18 cellular contexts compared by ENCODE assay signal in the genomic region with DNA sequence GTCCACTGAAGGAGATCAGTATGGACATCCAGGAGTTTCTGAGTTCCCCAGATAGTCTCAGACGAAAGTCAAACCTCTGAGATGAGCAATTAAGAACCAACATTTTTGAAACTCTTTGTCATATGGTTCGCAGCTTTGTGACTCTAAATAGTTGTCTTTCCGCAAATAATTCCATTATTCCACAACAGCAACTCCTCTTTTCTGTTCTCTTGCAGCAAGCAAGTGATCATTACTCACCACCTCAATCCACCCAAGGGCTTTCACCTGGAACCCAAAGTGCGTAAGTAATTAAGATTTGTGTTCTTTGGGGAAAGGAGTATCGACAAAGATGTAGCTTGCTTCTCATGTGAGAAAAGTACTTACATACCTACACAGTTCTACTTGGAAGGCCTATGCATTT.
"Had no signal": no experiment of that assay in that cellular context is flagged by ENCODE, and none has a peak within 500 bp of the region (broad histone marks: within the 10 kb centered on the region; RNA-seq: fewer than 3 reads in every experiment).

No MANE protein-coding gene starts in this region.

- ATAC-seq: activated T-cell treated with anti-CD3 and anti-CD28 coated beads, Interleukin-2, amount 50 U/mL, for 72 hours; body of pancreas; right cardiac atrium; upper lobe of right lung had no signal

- H3K27ac Mint-ChIP-seq: activated naive CD4-positive, alpha-beta T cell treated with anti-CD3 and anti-CD28 coated beads, Interleukin-2, amount 50 U/mL, for 72 hours; activated T-cell treated with anti-CD3 and anti-CD28 coated beads, Interleukin-2, amount 50 U/mL, for 72 hours; nephron; progenitor cell of endocrine pancreas had no signal

- H3K27ac ChIP-seq: body of pancreas, coronary artery, esophagus muscularis mucosa, stomach, testis, upper lobe of right lung had no signal

- DNase-seq: activated CD4-positive, alpha-beta T cell treated with anti-CD3 and anti-CD28 coated beads for 4 hours; activated CD8-positive, alpha-beta memory T cell treated with anti-CD3 and anti-CD28 coated beads, Interleukin-2, amount 50 U/mL, for 48 hours; activated gamma-delta T cell; activated T-cell treated with anti-CD3 and anti-CD28 coated beads, Interleukin-2, amount 50 U/mL, for 72 hours; amniotic stem cell; body of pancreas; central memory CD4-positive, alpha-beta T cell; hypothalamus; right cardiac atrium; stomach; T-helper 2 cell; testis; upper lobe of right lung had no signal

- H3K4me3 Mint-ChIP-seq: activated T-cell treated with anti-CD3 and anti-CD28 coated beads, Interleukin-2, amount 50 U/mL, for 72 hours; nephron had no signal

- H3K9me3 Mint-ChIP-seq: activated naive CD4-positive, alpha-beta T cell treated with anti-CD3 and anti-CD28 coated beads, Interleukin-2, amount 50 U/mL, for 72 hours; activated T-cell treated with anti-CD3 and anti-CD28 coated beads, Interleukin-2, amount 50 U/mL, for 72 hours; nephron had no signal

- H3K4me1 Mint-ChIP-seq: nephron had no signal

- H3K27me3 ChIP-seq: body of pancreas, esophagus muscularis mucosa, stomach, testis, upper lobe of right lung had no signal

- H3K27me3 Mint-ChIP-seq: progenitor cell of endocrine pancreas had no signal

- H3K4me3 ChIP-seq: body of pancreas, coronary artery, esophagus muscularis mucosa, stomach, testis, upper lobe of right lung had no signal

- H3K4me1 ChIP-seq: body of pancreas, esophagus muscularis mucosa, stomach, testis, upper lobe of right lung had no signal

- H3K9me3 ChIP-seq: body of pancreas, esophagus muscularis mucosa, stomach, testis, upper lobe of right lung had no signal
